10 cellular contexts compared by ENCODE assay signal in genomic region chr16:83187404-83187803, GRCh38.
DNase-seq lines count a peak whose midpoint lies in the region; ATAC-seq and TF ChIP-seq lines count a peak whose summit lies in the region.
"Had no signal": no experiment of that assay in that cellular context is flagged by ENCODE, and none has a peak within 500 bp of the region (broad histone marks: within the 10 kb centered on the region; RNA-seq: fewer than 3 reads in every experiment).

No MANE protein-coding gene starts in this region.

- H3K27ac Mint-ChIP-seq in activated naive CD4-positive, alpha-beta T cell treated with anti-CD3 and anti-CD28 coated beads for 36 hours = no peak overlapping the region
- no peak overlapping the region for H3K27ac Mint-ChIP-seq in stimulated activated naive B cell treated with anti-CD40 and anti-IgM and Interleukin-4, amounts not matched to agents 10 μg/mL and 1 μg/mL and 100 μg/mL, for 72 hours
- H3K27ac Mint-ChIP-seq: CD14-positive monocyte had no signal

- intact Hi-C loops in activated naive CD4-positive, alpha-beta T cell treated with anti-CD3 and anti-CD28 coated beads for 36 hours (cut with micrococcal nuclease) = no loop called here
- intact Hi-C loops in PC-3 (cut with micrococcal nuclease) = no loop called here

- H3K4me1 ChIP-seq in PC-3 (ENCODE audit: insufficient read depth, low read length) = no peaks in the 10 kb centered on the region

- no peaks in the 10 kb centered on the region for H3K79me2 ChIP-seq in PC-3 (ENCODE audit: low read length)

- POLR2A ChIA-PET in PC-3 (lab: Charles Lee; ENCODE audit: unreplicated experiment) = no interaction called here

- H3K27ac ChIP-seq in PC-3 (ENCODE audit: low read length) = no peak overlapping the region

- H3K9me3 ChIP-seq in PC-3 (ENCODE audit: low read length) = no peaks in the 10 kb centered on the region

- CTCF ChIA-PET in activated naive CD4-positive, alpha-beta T cell treated with anti-CD3 and anti-CD28 coated beads for 36 hours (lab: Charles Lee) = no interaction called here
- CTCF ChIA-PET in PC-3 (lab: Charles Lee) = no interaction called here

- H3K4me2 ChIP-seq in PC-3 (ENCODE audit: low read length) = no peak overlapping the region

- no peak for TF ChIP-seq CTCF in PC-3 (conservative IDR thresholded peaks at IDR 0.05; ENCODE audit: low read depth, low read length)

- no peaks in the 10 kb centered on the region for H3F3A ChIP-seq in PC-3 (ENCODE audit: low read length, unreplicated experiment)

- no peak overlapping the region for H2AFZ ChIP-seq in PC-3 (ENCODE audit: low read length)

- no peaks in the 10 kb centered on the region for H3K27me3 ChIP-seq in PC-3 (ENCODE audit: low read length)

- H3K9ac ChIP-seq in PC-3 (ENCODE audit: low read length) = no peak overlapping the region

- no peaks in the 10 kb centered on the region for H3K9me2 ChIP-seq in PC-3 (replicated peaks; ENCODE audit: low read length)

- peak; percentile 48 for DNase-seq in activated naive CD4-positive, alpha-beta T cell treated with anti-CD3 and anti-CD28 coated beads for 36 hours
- no peak for DNase-seq in activated naive CD4-positive, alpha-beta T cell (lab: John Stamatoyannopoulos, UW)
- DNase-seq in PC-3 (peak; percentile 10), NCI-H748 (lab: John Stamatoyannopoulos, UW; ENCODE audit: unreplicated experiment) (no peak), NCI-H1048 (lab: John Stamatoyannopoulos, UW) (no peak)
- peak; percentile 1 for DNase-seq in stimulated activated naive B cell treated with anti-CD40 and anti-IgM and Interleukin-4, amounts not matched to agents 10 μg/mL and 1 μg/mL and 100 μg/mL, for 72 hours

- H3K36me3 ChIP-seq in PC-3 (ENCODE audit: low read depth, low read length) = no peaks in the 10 kb centered on the region

- peaks cover 3% of the 10 kb centered on the region for H3K27me3 Mint-ChIP-seq in activated naive CD4-positive, alpha-beta T cell treated with anti-CD3 and anti-CD28 coated beads for 36 hours (ENCODE audit: low read depth)
- peaks cover 4 to 14% of the 10 kb centered on the region in 2 donors for H3K27me3 Mint-ChIP-seq in stimulated activated naive B cell treated with anti-CD40 and anti-IgM and Interleukin-4, amounts not matched to agents 10 μg/mL and 1 μg/mL and 100 μg/mL, for 72 hours

- H3K9me3 Mint-ChIP-seq in activated naive CD4-positive, alpha-beta T cell treated with anti-CD3 and anti-CD28 coated beads for 36 hours = no peaks in the 10 kb centered on the region
- peaks cover 0 to 4% of the 10 kb centered on the region in 2 donors for H3K9me3 Mint-ChIP-seq in stimulated activated naive B cell treated with anti-CD40 and anti-IgM and Interleukin-4, amounts not matched to agents 10 μg/mL and 1 μg/mL and 100 μg/mL, for 72 hours

- H3K4me3 ChIP-seq in PC-3 (ENCODE audit: low read length) = no peak overlapping the region

- H4K20me1 ChIP-seq in PC-3 (ENCODE audit: low read length) = no peaks in the 10 kb centered on the region

- no peak for ATAC-seq in PC-3
- peak; percentile 60 for ATAC-seq in esophagus mucosa
- peak in 1 of 2 donors; percentile 62 for ATAC-seq in stimulated activated naive B cell treated with anti-CD40 and anti-IgM and Interleukin-4, amounts not matched to agents 10 μg/mL and 1 μg/mL and 100 μg/mL, for 72 hours (replicated peaks)
- no peak for ATAC-seq in GM19328 (IDR thresholded peaks at IDR 0.05; ENCODE audit: unreplicated experiment)
- ATAC-seq: Right ventricle myocardium inferior had no signal

- peaks cover 2% of the 10 kb centered on the region for H3K4me1 Mint-ChIP-seq in activated naive CD4-positive, alpha-beta T cell treated with anti-CD3 and anti-CD28 coated beads for 36 hours (ENCODE audit: low read depth)
- H3K4me1 Mint-ChIP-seq in stimulated activated naive B cell treated with anti-CD40 and anti-IgM and Interleukin-4, amounts not matched to agents 10 μg/mL and 1 μg/mL and 100 μg/mL, for 72 hours = no peaks in the 10 kb centered on the region
- H3K4me1 Mint-ChIP-seq: CD14-positive monocyte had no signal

- H3K36me3 Mint-ChIP-seq in activated naive CD4-positive, alpha-beta T cell treated with anti-CD3 and anti-CD28 coated beads for 36 hours (ENCODE audit: low read depth) = no peaks in the 10 kb centered on the region
- H3K36me3 Mint-ChIP-seq in stimulated activated naive B cell treated with anti-CD40 and anti-IgM and Interleukin-4, amounts not matched to agents 10 μg/mL and 1 μg/mL and 100 μg/mL, for 72 hours = no peaks in the 10 kb centered on the region
- H3K36me3 Mint-ChIP-seq: CD14-positive monocyte had no signal

- BruUV-seq in PC-3 (replicated peaks; lab: Mats Ljungman, UMichigan) = no TSS peak

- H3K4me3 Mint-ChIP-seq in activated naive CD4-positive, alpha-beta T cell treated with anti-CD3 and anti-CD28 coated beads for 36 hours = no peak overlapping the region
- no peak overlapping the region for H3K4me3 Mint-ChIP-seq in stimulated activated naive B cell treated with anti-CD40 and anti-IgM and Interleukin-4, amounts not matched to agents 10 μg/mL and 1 μg/mL and 100 μg/mL, for 72 hours
- H3K4me3 Mint-ChIP-seq: CD14-positive monocyte had no signal

Comparison
In these comparisons a context has a peak if more than half of its experiments do, and no peak if none do; other contexts are left out.
1. DNase-seq: peak in activated naive CD4-positive, alpha-beta T cell treated with anti-CD3 and anti-CD28 coated beads for 36 hours (single experiment), PC-3 (single experiment) and stimulated activated naive B cell treated with anti-CD40 and anti-IgM and Interleukin-4, amounts not matched to agents 10 μg/mL and 1 μg/mL and 100 μg/mL, for 72 hours (single experiment); none in activated naive CD4-positive, alpha-beta T cell (0 of 4), NCI-H748 (single experiment) and NCI-H1048 (single experiment).